8 cellular contexts compared by ENCODE assay signal in the genomic region with DNA sequence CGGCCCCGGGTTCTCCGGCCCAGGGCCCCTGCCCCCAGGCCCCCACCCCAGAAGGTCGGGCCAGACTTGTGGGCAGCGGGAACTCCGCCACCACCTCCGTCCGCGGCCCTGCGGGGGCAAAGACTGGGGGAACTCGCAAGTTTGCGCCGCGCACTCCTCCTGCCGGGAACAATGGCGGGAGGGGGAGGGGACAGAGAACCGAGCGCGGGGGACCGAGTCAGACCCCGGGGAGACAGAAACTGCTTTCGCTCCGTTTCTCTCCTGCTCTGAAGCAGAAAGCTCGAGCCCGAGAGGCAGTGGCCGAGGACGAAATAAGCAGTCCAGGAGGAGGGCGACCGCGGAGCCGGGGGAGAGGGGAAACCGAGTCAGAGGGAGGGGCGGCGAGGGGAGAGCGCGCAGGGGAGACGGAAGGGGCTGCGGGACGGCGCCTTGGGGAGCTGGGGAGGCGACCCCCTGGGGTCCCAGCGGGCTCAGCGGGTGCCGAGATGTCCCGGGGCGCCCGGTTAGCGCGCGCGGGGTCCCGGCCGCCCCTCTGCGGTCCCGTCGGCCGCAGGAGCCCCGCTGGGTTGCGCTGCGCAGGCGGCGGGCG. TPM values are rescaled to one million over a fixed set of nuclear protein-coding genes. Genes with fewer than 3 reads are reported as not detected.
DNase-seq lines count a peak whose midpoint lies in the region; ATAC-seq, FAIRE-seq and TF ChIP-seq lines count a peak whose summit lies in the region.

No MANE protein-coding gene starts in this region.

- H3K27me3 ChIP-seq in GM23338 (ENCODE audit: insufficient read depth): no peaks in the 10 kb centered on the region
- no peaks in the 10 kb centered on the region for H3K27me3 ChIP-seq in SU-DHL-6 (ENCODE audit: low read length)
- H3K27me3 ChIP-seq in dorsolateral prefrontal cortex: peaks cover 0 to 32% (median 0%) of the 10 kb centered on the region in 45 donors
- no peaks in the 10 kb centered on the region for H3K27me3 ChIP-seq in muscle layer of colon (ENCODE audit: control insufficient read depth in 1 of 2, insufficient read depth in 2 of 2, low read length in 2 of 2)

- H3K4me3 ChIP-seq in GM23338 (peak overlapping the region; percentile 96), SU-DHL-6 (ENCODE audit: insufficient read depth, low read length, poor library complexity, severe bottlenecking) (no peak overlapping the region), dorsolateral prefrontal cortex (peak overlapping the region; percentile 36 to 79 (median 65)), muscle layer of colon (ENCODE audit: low read depth in 1 of 2, low read length in 2 of 2) (peak overlapping the region; percentile 62 to 68)

- peaks cover 6% of the 10 kb centered on the region; the same call in 1 of the 2 replicates for H3K79me2 ChIP-seq in GM23338 (replicated peaks; ENCODE audit: insufficient read depth)
- no peaks in the 10 kb centered on the region for H3K79me2 ChIP-seq in SU-DHL-6 (ENCODE audit: insufficient read depth, low read length)

- intact Hi-C loops in dorsolateral prefrontal cortex (cut with DNase I): no loop called here

- H3K9ac ChIP-seq in SU-DHL-6 (ENCODE audit: low read length) (peak overlapping the region; percentile 14; the same call in 1 of the 2 replicates), muscle layer of colon (ENCODE audit: low read length) (peak overlapping the region; percentile 44)

- no peak for DNase-seq in GM23338 (ENCODE audit: low spot score)
- peak in 1 of 10 donors; percentile 40 for DNase-seq in dorsolateral prefrontal cortex
- DNase-seq in type B pancreatic cell (ENCODE audit: extremely low spot score, unreplicated experiment): no peak
- DNase-seq in GM12892 (ENCODE audit: insufficient read length): no peak
- no peak for DNase-seq in effector CD4-positive, alpha-beta T cell

- H3K27ac ChIP-seq in GM23338 (ENCODE audit: low read depth): peak overlapping the region; percentile 79; the same call in 1 of the 2 replicates
- no peak overlapping the region for H3K27ac ChIP-seq in SU-DHL-6 (ENCODE audit: low read depth, low read length)
- peak overlapping the region in 45 of 59 donors; percentile 4 to 86 (median 57) for H3K27ac ChIP-seq in dorsolateral prefrontal cortex
- H3K27ac ChIP-seq in muscle layer of colon (ENCODE audit: low read depth, low read length): peak overlapping the region; percentile 63

- peak overlapping the region; percentile 89 for H2AFZ ChIP-seq in GM23338
- H2AFZ ChIP-seq in SU-DHL-6 (ENCODE audit: low read depth, low read length, severe bottlenecking): no peak overlapping the region

- TF ChIP-seq POLR2A in GM12892 (IDR thresholded peaks at IDR 0.05; ENCODE audit: low read depth, low read length): no peak

- no peaks in the 10 kb centered on the region for H3K9me3 ChIP-seq in SU-DHL-6 (ENCODE audit: insufficient read depth, low read length)
- no peaks in the 10 kb centered on the region for H3K9me3 ChIP-seq in muscle layer of colon (ENCODE audit: low read length)

- peaks cover 21% of the 10 kb centered on the region for H3K27me3 Mint-ChIP-seq in GM23338 (ENCODE audit: insufficient read depth, low read depth, poor library complexity)
- H3K27me3 Mint-ChIP-seq in type B pancreatic cell: peaks cover 6% of the 10 kb centered on the region

- H3K4me1 Mint-ChIP-seq in GM23338 (peaks cover 70% of the 10 kb centered on the region), type B pancreatic cell (ENCODE audit: unreplicated experiment) (peaks cover 38% of the 10 kb centered on the region)

- TF ChIP-seq CTCF in GM23338 (conservative IDR thresholded peaks at IDR 0.05; ENCODE audit: low read depth in 2 of 2) (no peak), SU-DHL-6 (IDR thresholded peaks at IDR 0.05; ENCODE audit: insufficient read depth, low read length, poor library complexity, severe bottlenecking) (no peak), dorsolateral prefrontal cortex (IDR thresholded peaks at IDR 0.05 in 54 of 56, conservative IDR thresholded peaks at IDR 0.05 in 2 of 56; ENCODE audit: low read depth in 1 of 56, partially characterized antibody in 56 of 56) (no peak), type B pancreatic cell (conservative IDR thresholded peaks at IDR 0.05) (no peak)

- H3K4me2 ChIP-seq in GM23338: peak overlapping the region; percentile 89
- H3K4me2 ChIP-seq in SU-DHL-6 (ENCODE audit: low read depth, low read length, poor library complexity, severe bottlenecking): peak overlapping the region; percentile 41

- H4K20me1 ChIP-seq in GM23338 (replicated peaks; ENCODE audit: insufficient read depth) (no peaks in the 10 kb centered on the region), SU-DHL-6 (ENCODE audit: low read depth, low read length) (no peaks in the 10 kb centered on the region)

- FAIRE-seq in GM12892 (lab: Jason Lieb, UNC): no peak

- H3K36me3 ChIP-seq in GM23338 (ENCODE audit: insufficient read depth) (no peaks in the 10 kb centered on the region), SU-DHL-6 (ENCODE audit: low read length) (no peaks in the 10 kb centered on the region), muscle layer of colon (ENCODE audit: insufficient read depth, low read length) (no peaks in the 10 kb centered on the region)

- H3K36me3 Mint-ChIP-seq in GM23338 (ENCODE audit: low read depth) (no peaks in the 10 kb centered on the region; the same call in 2 of the 3 replicates), type B pancreatic cell (no peaks in the 10 kb centered on the region)

- H3K27ac Mint-ChIP-seq in GM23338 (no peak overlapping the region), type B pancreatic cell (no peak overlapping the region)

- peak overlapping the region; percentile 82 for H3K4me3 Mint-ChIP-seq in GM23338
- H3K4me3 Mint-ChIP-seq in type B pancreatic cell: peak overlapping the region; percentile 90

- H3K4me1 ChIP-seq in GM23338 (ENCODE audit: insufficient read depth) (peaks cover 48% of the 10 kb centered on the region), muscle layer of colon (ENCODE audit: insufficient read depth, low read length) (peaks cover 8% of the 10 kb centered on the region)

- H3F3A ChIP-seq in GM23338 (replicated peaks; ENCODE audit: low read depth): no peaks in the 10 kb centered on the region
- H3F3A ChIP-seq in SU-DHL-6 (ENCODE audit: insufficient read depth): no peaks in the 10 kb centered on the region

- no peaks in the 10 kb centered on the region for H3K9me3 Mint-ChIP-seq in GM23338
- no peaks in the 10 kb centered on the region for H3K9me3 Mint-ChIP-seq in type B pancreatic cell

- ATAC-seq in GM23338 (peak; percentile 9), HG02678 (IDR thresholded peaks at IDR 0.05; ENCODE audit: unreplicated experiment) (no peak)

- H3K9me2 ChIP-seq in GM23338 (ENCODE audit: insufficient read depth): no peaks in the 10 kb centered on the region
- no peaks in the 10 kb centered on the region for H3K9me2 ChIP-seq in SU-DHL-6 (replicated peaks; ENCODE audit: insufficient read depth, low read length)

TF ChIP-seq in GM23338, 12 proteins besides CTCF, POLR2A, EP300 and RAD21 (continues in another document):
- no peak; the same call in 1 of the 2 replicates for TF ChIP-seq POLR2AphosphoS5 (IDR thresholded peaks at IDR 0.05; ENCODE audit: low read depth)
- TF ChIP-seq NANOG (IDR thresholded peaks at IDR 0.05; ENCODE audit: borderline replicate concordance): no peak
- no peak for TF ChIP-seq ZNF114 (CRISPR knock-in tag; IDR thresholded peaks at IDR 0.05)
- TF ChIP-seq, protein P1, sequence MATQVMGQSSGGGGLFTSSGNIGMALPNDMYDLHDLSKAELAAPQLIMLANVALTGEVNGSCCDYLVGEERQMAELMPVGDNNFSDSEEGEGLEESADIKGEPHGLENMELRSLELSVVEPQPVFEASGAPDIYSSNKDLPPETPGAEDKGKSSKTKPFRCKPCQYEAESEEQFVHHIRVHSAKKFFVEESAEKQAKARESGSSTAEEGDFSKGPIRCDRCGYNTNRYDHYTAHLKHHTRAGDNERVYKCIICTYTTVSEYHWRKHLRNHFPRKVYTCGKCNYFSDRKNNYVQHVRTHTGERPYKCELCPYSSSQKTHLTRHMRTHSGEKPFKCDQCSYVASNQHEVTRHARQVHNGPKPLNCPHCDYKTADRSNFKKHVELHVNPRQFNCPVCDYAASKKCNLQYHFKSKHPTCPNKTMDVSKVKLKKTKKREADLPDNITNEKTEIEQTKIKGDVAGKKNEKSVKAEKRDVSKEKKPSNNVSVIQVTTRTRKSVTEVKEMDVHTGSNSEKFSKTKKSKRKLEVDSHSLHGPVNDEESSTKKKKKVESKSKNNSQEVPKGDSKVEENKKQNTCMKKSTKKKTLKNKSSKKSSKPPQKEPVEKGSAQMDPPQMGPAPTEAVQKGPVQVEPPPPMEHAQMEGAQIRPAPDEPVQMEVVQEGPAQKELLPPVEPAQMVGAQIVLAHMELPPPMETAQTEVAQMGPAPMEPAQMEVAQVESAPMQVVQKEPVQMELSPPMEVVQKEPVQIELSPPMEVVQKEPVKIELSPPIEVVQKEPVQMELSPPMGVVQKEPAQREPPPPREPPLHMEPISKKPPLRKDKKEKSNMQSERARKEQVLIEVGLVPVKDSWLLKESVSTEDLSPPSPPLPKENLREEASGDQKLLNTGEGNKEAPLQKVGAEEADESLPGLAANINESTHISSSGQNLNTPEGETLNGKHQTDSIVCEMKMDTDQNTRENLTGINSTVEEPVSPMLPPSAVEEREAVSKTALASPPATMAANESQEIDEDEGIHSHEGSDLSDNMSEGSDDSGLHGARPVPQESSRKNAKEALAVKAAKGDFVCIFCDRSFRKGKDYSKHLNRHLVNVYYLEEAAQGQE (IDR thresholded peaks at IDR 0.05; ENCODE audit: unreplicated experiment): no peak

RNA-seq across cellular contexts. Expression of a gene that starts 0.6 kb away (rescaled TPM):
- total RNA-seq in GM23338 (2014; rRNA removed; shearing (Covaris generic)): 33.4 and 43.9 TPM in 2 replicates
- polyA plus RNA-seq in GM23338 (2016; fragmentation: Nextera tagmentation; extraction: Ambion mirVana): 22.5 and 23.5 TPM in 2 replicates
- total RNA-seq in dorsolateral prefrontal cortex: 10 to 100 TPM in 119 of 120 experiments, 1 to 10 TPM in 1; 9.6 to 61.1 (median 25.7) TPM
- 38.2 and 72.4 TPM in 2 replicates for total RNA-seq in type B pancreatic cell (ENCODE audit: low replicate concordance)
- polyA plus RNA-seq in GM12892 (2012; ENCODE audit: missing spikeins): not detected
